Comparison of ENCODE assay signal across 21 cellular contexts in genomic region chr11:45253640-45254039, GRCh38. TPM values are rescaled to one million over a fixed set of nuclear protein-coding genes. Genes with fewer than 3 reads are reported as not detected.
"Had no signal": no experiment of that assay in that cellular context is flagged by ENCODE, and none has a peak within 500 bp of the region (broad histone marks: within the 10 kb centered on the region; RNA-seq: fewer than 3 reads in every experiment).

No MANE protein-coding gene starts in this region.

- H3K4me2 ChIP-seq: KMS-11, SK-N-SH had no signal

- H3K27ac ChIP-seq: KMS-11, RWPE1 had no signal

- ATAC-seq: Panc1, PC-3 had no signal

- H3K9me3 ChIP-seq: SK-N-SH had no signal

- H3K9ac ChIP-seq: KMS-11, SK-N-SH had no signal

- DNase-seq: Kasumi-1, MM.1S, MV-4-11, NCI-H1048, NCI-H1105, NCI-H1417, NCI-H1436 treated with DMSO at 0.1 percent for 48 hours, NCI-H1694, NCI-H187 treated with DMSO at 0.1 percent for 48 hours, NCI-H2029 treated with DMSO at 0.1 percent for 48 hours, NCI-H226, NCI-H510A, NCI-H526 treated with DMSO at 0.1 percent for 48 hours, NCI-H748 treated with DMSO at 0.1 percent for 48 hours, PC-3, SHP77, SK-N-SH had no signal

RNA-seq across cellular contexts. Expression of gene SYT13, which starts 32.5 kb away (rescaled TPM):
- total RNA-seq: PC-3; T-helper 1 cell treated with Interleukin-12 subunit alpha and Interleukin-12 subunit beta and Interleukin-4 antibody, amounts not matched to agents 30 ng/mL and 1 ng/mL, for 36 hours had no signal
